In genomic region chr17:54944796-54945195, GRCh38 we compare ENCODE assay signal across 24 cellular contexts. TPM values are rescaled to one million over a fixed set of nuclear protein-coding genes. Genes with fewer than 3 reads are reported as not detected.
A peak's percentile ranks its signal among the peaks of the same experiment; 100 is the strongest.
DNase-seq lines count a peak whose midpoint lies in the region; ATAC-seq and TF ChIP-seq lines count a peak whose summit lies in the region.
"Had no signal": no experiment of that assay in that cellular context is flagged by ENCODE, and none has a peak within 500 bp of the region (broad histone marks: within the 10 kb centered on the region; RNA-seq: fewer than 3 reads in every experiment).

No MANE protein-coding gene starts in this region.

- no peak overlapping the region for H3K4me3 Mint-ChIP-seq in chondrocyte (ENCODE audit: unreplicated experiment)
- H3K4me3 Mint-ChIP-seq: activated CD4-positive, alpha-beta memory T cell treated with anti-CD3 and anti-CD28 coated beads, Interleukin-2, amount 10 ng/mL, durations not matched to agents 7 days and 5 days; CD4-positive, alpha-beta T cell; central memory CD8-positive, alpha-beta T cell; GM23338; WTC11 had no signal

- ATAC-seq in HG03460 (IDR thresholded peaks at IDR 0.05; ENCODE audit: unreplicated experiment) (no peak), HG03571 (IDR thresholded peaks at IDR 0.05; ENCODE audit: unreplicated experiment) (no peak), HG02870 (IDR thresholded peaks at IDR 0.05; ENCODE audit: unreplicated experiment) (no peak)
- ATAC-seq: GM12878, GM23338, heart left ventricle, HepG2, PC-3, WTC11 had no signal

- H3K4me1 Mint-ChIP-seq in chondrocyte (ENCODE audit: low read depth): peaks cover 19% of the 10 kb centered on the region
- H3K4me1 Mint-ChIP-seq: central memory CD8-positive, alpha-beta T cell; GM23338; WTC11 had no signal

- no peak for TF ChIP-seq CTCF in chondrocyte (IDR thresholded peaks at IDR 0.05)

- no peaks in the 10 kb centered on the region for H3K27me3 Mint-ChIP-seq in chondrocyte (ENCODE audit: low read depth)

- peaks cover 21% of the 10 kb centered on the region for H3K36me3 Mint-ChIP-seq in chondrocyte (ENCODE audit: low read depth)

- DNase-seq in ELR (ENCODE audit: low read depth): peak; percentile 29
- DNase-seq in RPMI7951 (ENCODE audit: low read depth): peak; percentile 5
- no peak for DNase-seq in chondrocyte (ENCODE audit: low spot score)
- DNase-seq in myocyte (ENCODE audit: low read depth): peak; percentile 96
- no peak for DNase-seq in NCI-H526 (lab: John Stamatoyannopoulos, UW)
- DNase-seq: activated CD4-positive, alpha-beta memory T cell treated with anti-CD3 and anti-CD28 coated beads, Interleukin-2, amount 10 ng/mL, durations not matched to agents 7 days and 5 days; activated naive CD4-positive, alpha-beta T cell; CD4-positive, alpha-beta T cell; DMS 273 treated with DMSO at 0.1 percent for 48 hours; effector CD4-positive, alpha-beta T cell; heart left ventricle; MM.1S; NCI-H226; PC-3; SIG-M5; trophoblast cell had no signal

- peak overlapping the region; percentile 78 for H3K27ac Mint-ChIP-seq in chondrocyte (ENCODE audit: unreplicated experiment)
- H3K27ac Mint-ChIP-seq: activated CD4-positive, alpha-beta memory T cell treated with anti-CD3 and anti-CD28 coated beads, Interleukin-2, amount 10 ng/mL, durations not matched to agents 7 days and 5 days; CD4-positive, alpha-beta T cell; GM23338; WTC11 had no signal

- H3K9me3 Mint-ChIP-seq in chondrocyte (ENCODE audit: low read depth): peaks cover 4% of the 10 kb centered on the region
- H3K9me3 Mint-ChIP-seq: activated CD4-positive, alpha-beta memory T cell treated with anti-CD3 and anti-CD28 coated beads, Interleukin-2, amount 10 ng/mL, durations not matched to agents 7 days and 5 days; CD4-positive, alpha-beta T cell; central memory CD8-positive, alpha-beta T cell; GM23338; WTC11 had no signal

RNA-seq across cellular contexts. Expression of gene COX11, which starts 23.7 kb away (rescaled TPM):
- total RNA-seq in RPMI7951 (2014; rRNA removed; shearing (Covaris generic)): 54.4 and 72.8 TPM in 2 replicates
- 34.6 to 48.2 TPM (median 37.3 TPM) in 3 replicates for total RNA-seq in chondrocyte
- 110 and 145 TPM in 2 replicates for total RNA-seq in myocyte
- 58.7 TPM for polyA plus RNA-seq in myocyte (2012)

RNA-seq across cellular contexts. Expression of gene STXBP4, which starts 23.8 kb away (rescaled TPM):
- 5.6 and 10.4 TPM in 2 replicates for total RNA-seq in RPMI7951 (2014; rRNA removed; shearing (Covaris generic))
- 8.7 to 18.6 TPM (median 11.9 TPM) in 3 replicates for total RNA-seq in chondrocyte
- 20.5 and 45.0 TPM in 2 replicates for total RNA-seq in myocyte
- polyA plus RNA-seq in myocyte (2012): 3.4 TPM

RNA-seq across cellular contexts. Expression of gene TOM1L1, which starts 44.1 kb away (rescaled TPM):
- 32.1 and 42.2 TPM in 2 replicates for total RNA-seq in RPMI7951 (2014; rRNA removed; shearing (Covaris generic))
- total RNA-seq in chondrocyte (18.7 to 28.4 TPM (median 26.4 TPM) in 3 replicates), myocyte (29.1 and 36.5 TPM in 2 replicates)
- 16.5 TPM for polyA plus RNA-seq in myocyte (2012)
- total RNA-seq: CD4-positive, alpha-beta T cell had no signal

Comparison
In these comparisons a context has a peak if more than half of its experiments do, and no peak if none do; other contexts are left out.
1. DNase-seq: peak in ELR (single experiment), RPMI7951 (single experiment) and myocyte (single experiment); none in chondrocyte (single experiment) and NCI-H526 (0 of 2).